ENCODE assay signal across 1 cellular context in the genomic region with DNA sequence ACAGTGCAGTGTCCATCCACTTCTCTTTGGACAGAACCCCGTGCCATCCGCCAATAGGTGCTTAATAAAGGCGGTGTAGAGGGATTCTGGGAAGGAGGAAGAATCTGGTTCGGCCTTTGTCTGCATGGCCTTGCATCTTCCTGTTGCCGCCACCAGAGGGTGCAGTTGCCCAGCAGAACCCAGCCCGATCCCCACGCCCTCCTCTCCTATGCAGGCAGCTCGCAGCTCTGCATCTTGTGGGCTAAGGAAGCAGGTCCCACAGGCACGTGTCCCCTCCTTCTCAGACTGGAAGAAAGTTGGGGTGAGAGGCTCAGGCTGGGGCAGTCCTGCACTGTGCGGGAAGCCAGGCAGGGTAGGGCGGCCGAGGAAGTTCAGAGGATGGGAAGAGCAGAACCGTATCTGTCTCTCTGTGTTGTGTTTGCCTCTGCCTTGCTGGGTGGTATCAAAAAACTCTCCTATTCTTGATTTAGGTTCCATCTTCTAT.
TF ChIP-seq lines count a peak whose summit lies in the region.

No MANE protein-coding gene starts in this region.

TF ChIP-seq in GM23338, 12 proteins besides CTCF, POLR2A, EP300 and RAD21 (continued from another document):
- TF ChIP-seq EZH2phosphoT487 (IDR thresholded peaks at IDR 0.05; ENCODE audit: unreplicated experiment) (no peak), ZNF114 (CRISPR knock-in tag; IDR thresholded peaks at IDR 0.05) (no peak), STAT1 (IDR thresholded peaks at IDR 0.05; ENCODE audit: unreplicated experiment) (no peak), POLR2AphosphoS5 (IDR thresholded peaks at IDR 0.05; ENCODE audit: low read depth) (no peak), ZNF331 (CRISPR knock-in tag; IDR thresholded peaks at IDR 0.05; ENCODE audit: low read depth) (no peak), NANOG (IDR thresholded peaks at IDR 0.05; ENCODE audit: borderline replicate concordance) (no peak), CREB1 (CRISPR knock-in tag; IDR thresholded peaks at IDR 0.05; ENCODE audit: low read depth) (no peak), EZH2 (IDR thresholded peaks at IDR 0.05; ENCODE audit: low read depth, unreplicated experiment) (no peak), JUNB (IDR thresholded peaks at IDR 0.05; ENCODE audit: unreplicated experiment) (no peak)
- TF ChIP-seq, protein P1, sequence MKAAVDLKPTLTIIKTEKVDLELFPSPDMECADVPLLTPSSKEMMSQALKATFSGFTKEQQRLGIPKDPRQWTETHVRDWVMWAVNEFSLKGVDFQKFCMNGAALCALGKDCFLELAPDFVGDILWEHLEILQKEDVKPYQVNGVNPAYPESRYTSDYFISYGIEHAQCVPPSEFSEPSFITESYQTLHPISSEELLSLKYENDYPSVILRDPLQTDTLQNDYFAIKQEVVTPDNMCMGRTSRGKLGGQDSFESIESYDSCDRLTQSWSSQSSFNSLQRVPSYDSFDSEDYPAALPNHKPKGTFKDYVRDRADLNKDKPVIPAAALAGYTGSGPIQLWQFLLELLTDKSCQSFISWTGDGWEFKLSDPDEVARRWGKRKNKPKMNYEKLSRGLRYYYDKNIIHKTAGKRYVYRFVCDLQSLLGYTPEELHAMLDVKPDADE (IDR thresholded peaks at IDR 0.05) = no peak
- TF ChIP-seq, protein P2, sequence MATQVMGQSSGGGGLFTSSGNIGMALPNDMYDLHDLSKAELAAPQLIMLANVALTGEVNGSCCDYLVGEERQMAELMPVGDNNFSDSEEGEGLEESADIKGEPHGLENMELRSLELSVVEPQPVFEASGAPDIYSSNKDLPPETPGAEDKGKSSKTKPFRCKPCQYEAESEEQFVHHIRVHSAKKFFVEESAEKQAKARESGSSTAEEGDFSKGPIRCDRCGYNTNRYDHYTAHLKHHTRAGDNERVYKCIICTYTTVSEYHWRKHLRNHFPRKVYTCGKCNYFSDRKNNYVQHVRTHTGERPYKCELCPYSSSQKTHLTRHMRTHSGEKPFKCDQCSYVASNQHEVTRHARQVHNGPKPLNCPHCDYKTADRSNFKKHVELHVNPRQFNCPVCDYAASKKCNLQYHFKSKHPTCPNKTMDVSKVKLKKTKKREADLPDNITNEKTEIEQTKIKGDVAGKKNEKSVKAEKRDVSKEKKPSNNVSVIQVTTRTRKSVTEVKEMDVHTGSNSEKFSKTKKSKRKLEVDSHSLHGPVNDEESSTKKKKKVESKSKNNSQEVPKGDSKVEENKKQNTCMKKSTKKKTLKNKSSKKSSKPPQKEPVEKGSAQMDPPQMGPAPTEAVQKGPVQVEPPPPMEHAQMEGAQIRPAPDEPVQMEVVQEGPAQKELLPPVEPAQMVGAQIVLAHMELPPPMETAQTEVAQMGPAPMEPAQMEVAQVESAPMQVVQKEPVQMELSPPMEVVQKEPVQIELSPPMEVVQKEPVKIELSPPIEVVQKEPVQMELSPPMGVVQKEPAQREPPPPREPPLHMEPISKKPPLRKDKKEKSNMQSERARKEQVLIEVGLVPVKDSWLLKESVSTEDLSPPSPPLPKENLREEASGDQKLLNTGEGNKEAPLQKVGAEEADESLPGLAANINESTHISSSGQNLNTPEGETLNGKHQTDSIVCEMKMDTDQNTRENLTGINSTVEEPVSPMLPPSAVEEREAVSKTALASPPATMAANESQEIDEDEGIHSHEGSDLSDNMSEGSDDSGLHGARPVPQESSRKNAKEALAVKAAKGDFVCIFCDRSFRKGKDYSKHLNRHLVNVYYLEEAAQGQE (IDR thresholded peaks at IDR 0.05; ENCODE audit: unreplicated experiment) = no peak
